12 cellular contexts compared by ENCODE assay signal in the genomic region with DNA sequence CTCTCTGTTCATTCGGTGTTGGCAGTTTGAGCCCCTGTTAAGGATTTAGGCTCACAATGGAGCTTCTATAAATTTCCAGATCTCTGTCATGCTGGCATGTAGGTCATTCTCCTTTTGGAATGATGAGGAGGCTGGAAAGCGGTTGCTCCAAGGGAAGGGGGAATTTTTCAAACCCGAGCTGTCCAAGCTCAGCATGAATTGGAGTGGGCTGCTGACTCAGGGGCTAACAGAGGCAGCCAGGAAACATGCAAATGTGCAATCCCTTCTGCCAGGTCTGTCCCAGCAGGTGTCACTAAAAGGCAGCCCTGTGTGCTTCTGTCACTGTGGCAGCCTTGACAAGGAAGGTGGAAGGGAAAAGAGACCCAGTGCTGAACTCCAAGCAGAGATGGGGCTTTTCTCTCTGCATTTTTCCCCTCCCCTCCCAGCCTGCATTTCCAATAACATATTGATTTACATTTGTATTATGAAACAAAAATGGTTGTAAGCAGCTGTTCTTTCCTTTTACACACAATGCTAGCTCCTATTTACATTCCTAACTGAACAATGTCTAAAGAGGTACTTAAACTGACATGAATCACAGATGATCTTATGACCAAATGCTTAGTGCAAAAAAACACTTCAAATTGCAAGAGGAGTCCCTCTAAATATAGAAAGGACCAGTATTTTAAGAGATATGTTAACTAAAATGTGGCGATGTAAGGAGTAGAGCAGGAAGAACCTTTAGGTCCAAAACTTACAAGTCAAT.
DNase-seq lines count a peak whose midpoint lies in the region; ATAC-seq and TF ChIP-seq lines count a peak whose summit lies in the region.
"Had no signal": no experiment of that assay in that cellular context is flagged by ENCODE, and none has a peak within 500 bp of the region (broad histone marks: within the 10 kb centered on the region; RNA-seq: fewer than 3 reads in every experiment).

No MANE protein-coding gene starts in this region.

- TF ChIP-seq CTCF in dorsolateral prefrontal cortex (IDR thresholded peaks at IDR 0.05 in 54 of 56, conservative IDR thresholded peaks at IDR 0.05 in 2 of 56; ENCODE audit: low read depth in 1 of 56, partially characterized antibody in 56 of 56) = peak in 25 of 56 donors; percentile 8 to 40 (median 16)

- DNase-seq in SHP77 (lab: John Stamatoyannopoulos, UW) (peak; percentile 20 to 23), SHP77 treated with DMSO at 0.1 percent for 48 hours (lab: John Stamatoyannopoulos, UW) (no peak), NCI-H1694 treated with DMSO at 0.1 percent for 48 hours (lab: John Stamatoyannopoulos, UW) (peak; percentile 21), dorsolateral prefrontal cortex (peak in 6 of 10 donors; percentile 20 to 58 (median 40)), retina (peak; percentile 51), HuH-7.5 (ENCODE audit: low spot score) (no peak)
- DNase-seq: activated CD8-positive, alpha-beta memory T cell treated with anti-CD3 and anti-CD28 coated beads for 24 hours; left cardiac atrium; NCI-H446; uterus had no signal

- intact Hi-C loops in dorsolateral prefrontal cortex (cut with DNase I) = loop anchor here in 1 of 2 donors (10.0 kb wide), 1 partner anchor 917 kb away; the partner anchor contains the start of gene GABRA5

- H3K4me3 ChIP-seq in dorsolateral prefrontal cortex = no peak overlapping the region
- H3K4me3 ChIP-seq: uterus had no signal

- no peak overlapping the region for H3K27ac ChIP-seq in dorsolateral prefrontal cortex
- H3K27ac ChIP-seq: uterus had no signal

- ATAC-seq in GM21367 (IDR thresholded peaks at IDR 0.05; ENCODE audit: unreplicated experiment) (no peak), GM19324 (IDR thresholded peaks at IDR 0.05; ENCODE audit: low FRiP score, unreplicated experiment) (no peak)
- ATAC-seq: left cardiac atrium had no signal

- H3K27me3 ChIP-seq in dorsolateral prefrontal cortex = no peaks in the 10 kb centered on the region
- H3K27me3 ChIP-seq: uterus had no signal

Comparison
In these comparisons a context has a peak if more than half of its experiments do, and no peak if none do; other contexts are left out.
1. DNase-seq: peak in SHP77 (2 of 2), NCI-H1694 treated with DMSO at 0.1 percent for 48 hours (single experiment), dorsolateral prefrontal cortex (6 of 10) and retina (single experiment); none in SHP77 treated with DMSO at 0.1 percent for 48 hours (single experiment) and HuH-7.5 (single experiment).